ENCODE assay signal across 12 cellular contexts in the genomic region with DNA sequence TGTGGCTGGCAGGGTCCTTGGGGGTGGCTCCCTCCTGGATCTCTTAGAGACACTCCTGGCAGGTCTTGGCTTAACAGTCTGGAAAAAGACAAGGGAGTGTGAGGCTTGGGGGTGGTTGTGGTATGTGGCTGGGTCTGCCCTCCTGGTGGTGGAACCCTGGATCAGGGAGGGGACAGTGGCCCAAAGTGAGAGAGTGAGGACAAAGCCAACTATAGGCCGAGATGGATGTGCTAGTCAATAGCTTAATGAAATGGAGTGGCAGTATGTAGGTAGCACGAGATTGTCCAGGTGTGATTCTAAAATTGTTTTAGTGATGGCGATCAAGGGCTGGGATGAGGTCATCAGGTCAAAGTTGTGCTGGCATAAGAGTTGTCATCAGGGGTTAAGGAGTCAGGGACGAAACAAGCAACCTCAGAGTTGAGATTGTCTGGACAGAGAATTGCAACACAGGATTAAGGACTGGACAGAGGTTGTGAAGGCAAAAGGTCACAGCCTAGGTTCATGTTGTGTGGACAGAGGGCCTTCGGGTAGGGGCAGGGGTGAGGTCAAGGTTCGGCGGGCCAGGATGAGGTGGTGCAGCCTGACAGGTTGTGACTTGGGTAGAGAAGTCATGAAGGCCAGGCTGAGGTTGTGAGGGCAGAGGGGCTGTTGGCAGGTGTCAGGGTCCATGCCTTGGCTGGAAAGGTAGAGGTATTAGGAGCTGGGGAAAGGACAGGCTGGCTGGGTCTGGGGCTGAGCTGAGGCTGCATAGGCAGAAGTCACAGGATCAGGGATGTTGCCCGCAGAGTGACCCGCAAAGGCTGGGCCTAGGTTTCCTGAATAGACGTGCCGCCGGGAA. TPM values are rescaled to one million over a fixed set of nuclear protein-coding genes. Genes with fewer than 3 reads are reported as not detected.
DNase-seq lines count a peak whose midpoint lies in the region; ATAC-seq and TF ChIP-seq lines count a peak whose summit lies in the region.
"Had no signal": no experiment of that assay in that cellular context is flagged by ENCODE, and none has a peak within 500 bp of the region (broad histone marks: within the 10 kb centered on the region; RNA-seq: fewer than 3 reads in every experiment).

No MANE protein-coding gene starts in this region.

- H3K36me3 Mint-ChIP-seq in activated CD4-positive, alpha-beta T cell treated with anti-CD3 and anti-CD28 coated beads, Interleukin-2, amount 10 ng/mL, durations not matched to agents 7 days and 5 days (ENCODE audit: low read depth): no peaks in the 10 kb centered on the region
- H3K36me3 Mint-ChIP-seq in T-cell (peaks cover under 1% of the 10 kb centered on the region), endothelial cell (ENCODE audit: low read depth, unreplicated experiment) (peaks cover 7% of the 10 kb centered on the region)
- H3K36me3 Mint-ChIP-seq in stimulated activated memory B cell treated with anti-CD40 and anti-IgM and Interleukin-4, amounts not matched to agents 10 μg/mL and 1 μg/mL and 100 μg/mL, for 72 hours: peaks cover 6% of the 10 kb centered on the region
- H3K36me3 Mint-ChIP-seq: brain had no signal

- peaks cover 62% of the 10 kb centered on the region for H3K4me1 Mint-ChIP-seq in activated CD4-positive, alpha-beta T cell treated with anti-CD3 and anti-CD28 coated beads, Interleukin-2, amount 10 ng/mL, durations not matched to agents 7 days and 5 days
- H3K4me1 Mint-ChIP-seq in T-cell (peaks cover 55 to 63% (median 57%) of the 10 kb centered on the region in 3 donors), endothelial cell (ENCODE audit: unreplicated experiment) (peaks cover 5% of the 10 kb centered on the region)
- H3K4me1 Mint-ChIP-seq in stimulated activated memory B cell treated with anti-CD40 and anti-IgM and Interleukin-4, amounts not matched to agents 10 μg/mL and 1 μg/mL and 100 μg/mL, for 72 hours: peaks cover 53% of the 10 kb centered on the region
- H3K4me1 Mint-ChIP-seq: brain had no signal

- POLR2A ChIA-PET in activated CD4-positive, alpha-beta T cell treated with anti-CD3 and anti-CD28 coated beads, Interleukin-2, amount 10 ng/mL, durations not matched to agents 7 days and 5 days (lab: Charles Lee): no interaction called here
- POLR2A ChIA-PET in T-cell (lab: Charles Lee): interaction anchor here in 1 of 2 donors (0.6 kb wide), 1 partner anchor 90 kb away, joined by 3 read pairs; no protein-coding TSS in a partner anchor

- peaks cover 14% of the 10 kb centered on the region for H3K27me3 Mint-ChIP-seq in activated CD4-positive, alpha-beta T cell treated with anti-CD3 and anti-CD28 coated beads, Interleukin-2, amount 10 ng/mL, durations not matched to agents 7 days and 5 days
- H3K27me3 Mint-ChIP-seq in T-cell: peaks cover 0 to 3% of the 10 kb centered on the region in 2 donors
- H3K27me3 Mint-ChIP-seq in endothelial cell (ENCODE audit: unreplicated experiment): peaks cover 15% of the 10 kb centered on the region
- peaks cover 39% of the 10 kb centered on the region for H3K27me3 Mint-ChIP-seq in stimulated activated memory B cell treated with anti-CD40 and anti-IgM and Interleukin-4, amounts not matched to agents 10 μg/mL and 1 μg/mL and 100 μg/mL, for 72 hours

- no peak for DNase-seq in activated CD4-positive, alpha-beta T cell treated with anti-CD3 and anti-CD28 coated beads, Interleukin-2, amount 10 ng/mL, durations not matched to agents 7 days and 5 days
- DNase-seq in activated CD4-positive, alpha-beta T cell treated with anti-CD3 and anti-CD28 coated beads, Interleukin-2, amount 50 U/mL, for 48 hours: no peak
- DNase-seq in T-cell (no peak), endothelial cell (ENCODE audit: low spot score) (no peak), NCI-H2227 (lab: John Stamatoyannopoulos, UW; ENCODE audit: unreplicated experiment) (no peak)
- DNase-seq: NCI-H524, SHP77 treated with DMSO at 0.1 percent for 48 hours had no signal

- no peaks in the 10 kb centered on the region for H3K9me3 Mint-ChIP-seq in activated CD4-positive, alpha-beta T cell treated with anti-CD3 and anti-CD28 coated beads, Interleukin-2, amount 10 ng/mL, durations not matched to agents 7 days and 5 days
- no peaks in the 10 kb centered on the region for H3K9me3 Mint-ChIP-seq in T-cell
- peaks cover 10% of the 10 kb centered on the region for H3K9me3 Mint-ChIP-seq in endothelial cell (ENCODE audit: unreplicated experiment)
- H3K9me3 Mint-ChIP-seq in stimulated activated memory B cell treated with anti-CD40 and anti-IgM and Interleukin-4, amounts not matched to agents 10 μg/mL and 1 μg/mL and 100 μg/mL, for 72 hours: no peaks in the 10 kb centered on the region

- H3K27ac Mint-ChIP-seq in activated CD4-positive, alpha-beta T cell treated with anti-CD3 and anti-CD28 coated beads, Interleukin-2, amount 10 ng/mL, durations not matched to agents 7 days and 5 days: peak overlapping the region; percentile 7
- peak overlapping the region; percentile 87 to 90 for H3K27ac Mint-ChIP-seq in T-cell
- no peak overlapping the region for H3K27ac Mint-ChIP-seq in endothelial cell (ENCODE audit: unreplicated experiment)
- H3K27ac Mint-ChIP-seq in stimulated activated memory B cell treated with anti-CD40 and anti-IgM and Interleukin-4, amounts not matched to agents 10 μg/mL and 1 μg/mL and 100 μg/mL, for 72 hours: peak overlapping the region; percentile 8
- H3K27ac Mint-ChIP-seq: brain had no signal

- TF ChIP-seq CTCF in endothelial cell (IDR thresholded peaks at IDR 0.05; ENCODE audit: unreplicated experiment): no peak

- peak overlapping the region; percentile 27 for H3K4me3 Mint-ChIP-seq in activated CD4-positive, alpha-beta T cell treated with anti-CD3 and anti-CD28 coated beads, Interleukin-2, amount 10 ng/mL, durations not matched to agents 7 days and 5 days
- peak overlapping the region; percentile 84 to 89 (median 86) for H3K4me3 Mint-ChIP-seq in T-cell
- H3K4me3 Mint-ChIP-seq in endothelial cell (ENCODE audit: unreplicated experiment): peak overlapping the region; percentile 33
- H3K4me3 Mint-ChIP-seq in stimulated activated memory B cell treated with anti-CD40 and anti-IgM and Interleukin-4, amounts not matched to agents 10 μg/mL and 1 μg/mL and 100 μg/mL, for 72 hours: peak overlapping the region; percentile 65

- CTCF ChIA-PET in activated CD4-positive, alpha-beta T cell treated with anti-CD3 and anti-CD28 coated beads, Interleukin-2, amount 10 ng/mL, durations not matched to agents 7 days and 5 days (lab: Charles Lee): interaction anchor here (0.9 to 4.5 kb wide), 4 partner anchors 11 to 49 kb away, joined by 3 to 25 read pairs (median 11); a partner anchor contains a TSS
- CTCF ChIA-PET in T-cell (lab: Charles Lee): no interaction called here

- no peak for ATAC-seq in T-cell (replicated peaks in 1 of 4)
- ATAC-seq in stimulated activated memory B cell treated with anti-CD40 and anti-IgM and Interleukin-4, amounts not matched to agents 10 μg/mL and 1 μg/mL and 100 μg/mL, for 72 hours: no peak
- no peak for ATAC-seq in GM19455 (IDR thresholded peaks at IDR 0.05; ENCODE audit: unreplicated experiment)
- ATAC-seq in GM21786 (IDR thresholded peaks at IDR 0.05; ENCODE audit: unreplicated experiment): no peak

RNA-seq across cellular contexts. Expression of a gene that starts 4.5 kb away (rescaled TPM):
- 100 to 1,000 TPM; 120 to 123 TPM for total RNA-seq in activated CD4-positive, alpha-beta T cell treated with anti-CD3 and anti-CD28 coated beads, Interleukin-2, amount 10 ng/mL, durations not matched to agents 7 days and 5 days
- total RNA-seq in T-cell (100 to 1,000 TPM; 166 to 296 (median 284) TPM), endothelial cell (ENCODE audit: unreplicated experiment) (1.5 TPM)

RNA-seq across cellular contexts. Expression of a gene that starts 10.4 kb away (rescaled TPM):
- total RNA-seq in activated CD4-positive, alpha-beta T cell treated with anti-CD3 and anti-CD28 coated beads, Interleukin-2, amount 10 ng/mL, durations not matched to agents 7 days and 5 days: under 1 TPM in 1 of 2 experiments, not detected in 1; 0.08 TPM
- total RNA-seq in T-cell: 1 to 10 TPM in 1 of 5 donors, under 1 TPM in 4; 0.13 to 1.3 (median 0.72) TPM
- total RNA-seq in endothelial cell (ENCODE audit: unreplicated experiment): not detected
- total RNA-seq: activated CD8-positive, alpha-beta memory T cell treated with anti-CD3 and anti-CD28 coated beads for 36 hours had no signal

RNA-seq across cellular contexts. Expression of a gene that starts 19.1 kb away (rescaled TPM):
- 10 to 100 TPM; 28.7 to 31.6 TPM for total RNA-seq in activated CD4-positive, alpha-beta T cell treated with anti-CD3 and anti-CD28 coated beads, Interleukin-2, amount 10 ng/mL, durations not matched to agents 7 days and 5 days
- total RNA-seq in T-cell (10 to 100 TPM; 19.7 to 39.1 (median 34.6) TPM), endothelial cell (ENCODE audit: unreplicated experiment) (79.0 TPM)

RNA-seq across cellular contexts. Expression of a gene that starts 39.4 kb away (rescaled TPM):
- total RNA-seq in activated CD4-positive, alpha-beta T cell treated with anti-CD3 and anti-CD28 coated beads, Interleukin-2, amount 10 ng/mL, durations not matched to agents 7 days and 5 days: under 1 TPM; 0.67 to 0.87 TPM
- total RNA-seq in T-cell: 1 to 10 TPM in 3 of 5 donors, under 1 TPM in 2; 0.73 to 1.6 (median 1.3) TPM
- total RNA-seq in endothelial cell (ENCODE audit: unreplicated experiment): not detected

RNA-seq across cellular contexts. Expression of a gene that starts 50.1 kb away (rescaled TPM):
- total RNA-seq in activated CD4-positive, alpha-beta T cell treated with anti-CD3 and anti-CD28 coated beads, Interleukin-2, amount 10 ng/mL, durations not matched to agents 7 days and 5 days: 10 to 100 TPM; 84.3 to 96.7 TPM
- total RNA-seq in T-cell: 100 to 1,000 TPM; 134 to 198 (median 184) TPM
- 160 TPM for total RNA-seq in endothelial cell (ENCODE audit: unreplicated experiment)

Comparison
In these comparisons a context has a peak if more than half of its experiments do, and no peak if none do; other contexts are left out.
1. H3K4me3 Mint-ChIP-seq: peak in every context shown above with its lines; median percentile 86 in T-cell; 65 in stimulated activated memory B cell treated with anti-CD40 and anti-IgM and Interleukin-4, amounts not matched to agents 10 μg/mL and 1 μg/mL and 100 μg/mL, for 72 hours; 33 in endothelial cell; 27 in activated CD4-positive, alpha-beta T cell treated with anti-CD3 and anti-CD28 coated beads, Interleukin-2, amount 10 ng/mL, durations not matched to agents 7 days and 5 days.
2. RNA of a gene that starts 4.5 kb away (total RNA-seq): 166 to 296 TPM in T-cell and 120 to 123 TPM in activated CD4-positive, alpha-beta T cell treated with anti-CD3 and anti-CD28 coated beads, Interleukin-2, amount 10 ng/mL, durations not matched to agents 7 days and 5 days; 1.5 TPM in endothelial cell (single experiment); every median in the first group is over 10 times any median in the second.